ENCODE assay signal across 18 cellular contexts in the genomic region with DNA sequence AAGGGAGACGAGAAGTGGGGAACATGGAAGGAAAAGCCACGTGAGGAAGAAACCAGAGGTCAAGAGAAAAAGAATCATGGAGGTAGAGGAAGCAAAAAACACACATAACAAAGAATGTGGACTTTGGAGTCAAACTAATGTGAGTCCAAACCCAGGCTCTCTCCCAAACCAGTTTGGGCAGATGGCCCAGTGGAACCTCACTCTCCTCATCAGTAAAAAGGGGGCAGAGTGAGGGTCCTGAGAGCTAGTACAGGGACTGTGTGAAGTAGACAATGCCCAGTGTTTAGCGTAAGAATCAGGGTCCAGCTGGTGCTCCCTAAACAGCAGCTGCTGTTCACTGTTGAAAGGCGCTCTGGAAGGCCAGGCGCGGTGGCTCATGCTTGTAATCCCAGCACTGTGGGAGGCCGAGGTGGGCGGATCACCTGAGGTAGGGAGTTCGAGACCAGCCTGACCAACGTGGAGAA. TPM values are rescaled to one million over a fixed set of nuclear protein-coding genes. Genes with fewer than 3 reads are reported as not detected.
"Had no signal": no experiment of that assay in that cellular context is flagged by ENCODE, and none has a peak within 500 bp of the region (broad histone marks: within the 10 kb centered on the region; RNA-seq: fewer than 3 reads in every experiment).

No MANE protein-coding gene starts in this region.

RNA-seq across cellular contexts. Expression of gene ORM2, which starts 1.3 kb away (rescaled TPM):
- total RNA-seq: chondrocyte; endothelial cell of umbilical vein; epithelial cell of proximal tubule; esophagus muscularis mucosa; fibroblast of lung; foreskin keratinocyte; gastroesophageal sphincter; heart left ventricle; mesenteric fat pad; myocyte; naive thymus-derived CD8-positive, alpha-beta T cell; right atrium auricular region; sigmoid colon; transverse colon; ureter; vagina had no signal
- polyA plus RNA-seq: endothelial cell of umbilical vein; fibroblast of lung; foreskin keratinocyte; immature natural killer cell; naive thymus-derived CD8-positive, alpha-beta T cell had no signal

RNA-seq across cellular contexts. Expression of gene ORM1, which starts 5.5 kb away (rescaled TPM):
- total RNA-seq: chondrocyte; endothelial cell of umbilical vein; epithelial cell of proximal tubule; fibroblast of lung; foreskin keratinocyte; myocyte; naive thymus-derived CD8-positive, alpha-beta T cell; prostate gland; right atrium auricular region; sigmoid colon; transverse colon; vagina had no signal
- polyA plus RNA-seq: endothelial cell of umbilical vein; fibroblast of lung; foreskin keratinocyte; immature natural killer cell; naive thymus-derived CD8-positive, alpha-beta T cell had no signal
